ENCODE assay signal across 25 cellular contexts in genomic region chr3:101333883-101334282, GRCh38. TPM values are rescaled to one million over a fixed set of nuclear protein-coding genes. Genes with fewer than 3 reads are reported as not detected.
"Had no signal": no experiment of that assay in that cellular context is flagged by ENCODE, and none has a peak within 500 bp of the region (broad histone marks: within the 10 kb centered on the region; RNA-seq: fewer than 3 reads in every experiment).

No MANE protein-coding gene starts in this region.

- H3K27me3 ChIP-seq: colonic mucosa, hepatocyte, pancreas, spleen, stomach, transverse colon had no signal

- H3K79me2 ChIP-seq: hepatocyte had no signal

- H3K9me3 ChIP-seq: colonic mucosa, left ventricle myocardium inferior, lower lobe of right lung, pancreas, prostate gland, spleen, stomach, thoracic aorta, transverse colon had no signal

- H3K36me3 ChIP-seq: colonic mucosa, prostate gland, thoracic aorta had no signal

- ATAC-seq: left cardiac atrium; lower lobe of right lung; natural killer cell treated with Interleukin-12 subunit alpha and Interleukin-12 subunit beta and Interleukin-15 and Interleukin-18, amount 100 ng/mL, for 72 hours; pancreas; sciatic nerve had no signal

- FAIRE-seq: endothelial cell of umbilical vein, kidney, pancreas had no signal

- H2AFZ ChIP-seq: hepatocyte had no signal

- DNase-seq: colonic mucosa; dermis blood vessel endothelial cell; foreskin melanocyte; head of caudate nucleus; kidney; left cardiac atrium; left ventricle myocardium inferior; lower lobe of right lung; midbrain; occipital lobe; pancreas; retina; spleen; stimulated activated CD4-positive, alpha-beta T cell treated with anti-CD3 and anti-CD28 coated beads, Interleukin-2, amount 100 ng/mL, for 24 hours; stimulated activated CD4-positive, alpha-beta T cell treated with anti-CD3 and anti-CD28 coated beads, Interleukin-4, amount 100 ng/mL, for 4 hours; stimulated activated naive CD4-positive, alpha-beta T cell; stomach; substantia nigra; transverse colon had no signal

- H3K4me2 ChIP-seq: hepatocyte had no signal

- H3K27ac ChIP-seq: colonic mucosa, hepatocyte, left ventricle myocardium inferior, lower lobe of right lung, pancreas, prostate gland, spleen, stomach, thoracic aorta, transverse colon had no signal

- H3K4me1 ChIP-seq: colonic mucosa, lower lobe of right lung, pancreas, prostate gland, spleen, stomach, transverse colon had no signal

- H3K4me3 ChIP-seq: colonic mucosa, hepatocyte, left ventricle myocardium inferior, lower lobe of right lung, pancreas, prostate gland, spleen, stomach, thoracic aorta, transverse colon had no signal

RNA-seq across cellular contexts. Expression of gene IMPG2, which starts 13.5 kb away (rescaled TPM):
- polyA plus RNA-seq: hepatocyte had no signal
